In genomic region chr1:232276651-232277050, GRCh38 we compare ENCODE assay signal across 28 cellular contexts.
"Had no signal": no experiment of that assay in that cellular context is flagged by ENCODE, and none has a peak within 500 bp of the region (broad histone marks: within the 10 kb centered on the region; RNA-seq: fewer than 3 reads in every experiment).

No MANE protein-coding gene starts in this region.

- DNase-seq: activated B cell treated with CpG ODN at 0.5 μM for 24 hours; activated CD4-positive, alpha-beta T cell treated with anti-CD3 and anti-CD28 coated beads for 48 hours; activated CD4-positive, alpha-beta T cell treated with anti-CD3 and anti-CD28 coated beads, Interleukin-2, amount 50 U/mL, for 1 hour; activated CD4-positive, alpha-beta T cell treated with anti-CD3 and anti-CD28 coated beads, Interleukin-2, amount 50 U/mL, for 48 hours; activated CD8-positive, alpha-beta memory T cell treated with anti-CD3 and anti-CD28 coated beads for 24 hours; activated CD8-positive, alpha-beta T cell treated with anti-CD3 and anti-CD28 coated beads for 36 hours; activated gamma-delta T cell; activated naive CD4-positive, alpha-beta T cell; activated naive CD4-positive, alpha-beta T cell treated with anti-CD3 and anti-CD28 coated beads, Interleukin-2, amount 10 ng/mL, durations not matched to agents 7 days and 5 days; activated naive CD8-positive, alpha-beta T cell treated with anti-CD3 and anti-CD28 coated beads, Interleukin-2, amount 10 ng/mL, durations not matched to agents 7 days and 5 days; activated T-cell treated with anti-CD3 and anti-CD28 coated beads, Interleukin-2, amount 50 U/mL, for 4 hours; brain microvascular endothelial cell; cortex of kidney; effector memory CD8-positive, alpha-beta T cell; erythroblast; esophagus squamous epithelium; foreskin melanocyte; T-helper 1 cell; T-helper 17 cell; T1000; WERI-Rb-1 had no signal

- H3K27me3 ChIP-seq: brain microvascular endothelial cell, esophagus squamous epithelium, gastroesophageal sphincter had no signal

- H3K4me3 ChIP-seq: esophagus squamous epithelium, gastroesophageal sphincter had no signal

- H3K36me3 ChIP-seq: brain microvascular endothelial cell, esophagus squamous epithelium, gastroesophageal sphincter, WERI-Rb-1 had no signal

- H3K36me3 Mint-ChIP-seq: activated naive CD4-positive, alpha-beta T cell treated with anti-CD3 and anti-CD28 coated beads, Interleukin-2, amount 10 ng/mL, durations not matched to agents 7 days and 5 days; activated naive CD4-positive, alpha-beta T cell treated with anti-CD3 and anti-CD28 coated beads, Interleukin-2, amount 50 U/mL, for 72 hours; activated naive CD8-positive, alpha-beta T cell treated with anti-CD3 and anti-CD28 coated beads, Interleukin-2, amount 10 ng/mL, durations not matched to agents 7 days and 5 days had no signal

- FAIRE-seq: astrocyte, bronchial epithelial cell, colon had no signal

- H3K27ac Mint-ChIP-seq: activated B cell treated with CpG ODN at 0.5 μM for 24 hours; activated CD8-positive, alpha-beta T cell treated with anti-CD3 and anti-CD28 coated beads for 36 hours; activated naive CD4-positive, alpha-beta T cell treated with anti-CD3 and anti-CD28 coated beads, Interleukin-2, amount 10 ng/mL, durations not matched to agents 7 days and 5 days; activated naive CD4-positive, alpha-beta T cell treated with anti-CD3 and anti-CD28 coated beads, Interleukin-2, amount 50 U/mL, for 72 hours; activated naive CD8-positive, alpha-beta T cell treated with anti-CD3 and anti-CD28 coated beads, Interleukin-2, amount 10 ng/mL, durations not matched to agents 7 days and 5 days; effector memory CD8-positive, alpha-beta T cell; T-helper 17 cell; T-helper 2 cell treated with Interferon-gamma antibody and Interleukin-4, amounts not matched to agents 5 μg/mL and 100 μg/mL, for 36 hours had no signal

- H3K9me3 Mint-ChIP-seq: activated B cell treated with CpG ODN at 0.5 μM for 24 hours; activated CD8-positive, alpha-beta T cell treated with anti-CD3 and anti-CD28 coated beads for 36 hours; activated naive CD4-positive, alpha-beta T cell treated with anti-CD3 and anti-CD28 coated beads, Interleukin-2, amount 10 ng/mL, durations not matched to agents 7 days and 5 days; activated naive CD4-positive, alpha-beta T cell treated with anti-CD3 and anti-CD28 coated beads, Interleukin-2, amount 50 U/mL, for 72 hours; activated naive CD8-positive, alpha-beta T cell treated with anti-CD3 and anti-CD28 coated beads, Interleukin-2, amount 10 ng/mL, durations not matched to agents 7 days and 5 days; activated T-cell treated with anti-CD3 and anti-CD28 coated beads, Interleukin-2, amount 50 U/mL, for 4 hours; effector memory CD8-positive, alpha-beta T cell; T-helper 2 cell treated with Interferon-gamma antibody and Interleukin-4, amounts not matched to agents 5 μg/mL and 100 μg/mL, for 36 hours had no signal

- ATAC-seq: activated CD4-positive, CD25-positive, alpha-beta regulatory T cell treated with anti-CD3 and anti-CD28 coated beads, Interleukin-2, amount 50 U/mL, for 24 hours; activated CD8-positive, alpha-beta T cell treated with anti-CD3 and anti-CD28 coated beads for 36 hours; activated naive CD4-positive, alpha-beta T cell treated with anti-CD3 and anti-CD28 coated beads, Interleukin-2, amount 50 U/mL, for 72 hours; activated T-cell treated with anti-CD3 and anti-CD28 coated beads, Interleukin-2, amount 50 U/mL, for 4 hours; effector memory CD8-positive, alpha-beta T cell; gastroesophageal sphincter; T-helper 17 cell had no signal

- H3K4me1 Mint-ChIP-seq: activated B cell treated with CpG ODN at 0.5 μM for 24 hours; activated naive CD4-positive, alpha-beta T cell treated with anti-CD3 and anti-CD28 coated beads, Interleukin-2, amount 10 ng/mL, durations not matched to agents 7 days and 5 days; activated naive CD8-positive, alpha-beta T cell treated with anti-CD3 and anti-CD28 coated beads, Interleukin-2, amount 10 ng/mL, durations not matched to agents 7 days and 5 days had no signal

- H3K27ac ChIP-seq: brain microvascular endothelial cell, esophagus squamous epithelium, gastroesophageal sphincter, WERI-Rb-1 had no signal

- H3K9me3 ChIP-seq: esophagus squamous epithelium, gastroesophageal sphincter had no signal

- H3K4me3 Mint-ChIP-seq: activated B cell treated with CpG ODN at 0.5 μM for 24 hours; activated CD8-positive, alpha-beta T cell treated with anti-CD3 and anti-CD28 coated beads for 36 hours; activated naive CD4-positive, alpha-beta T cell treated with anti-CD3 and anti-CD28 coated beads, Interleukin-2, amount 10 ng/mL, durations not matched to agents 7 days and 5 days; activated naive CD8-positive, alpha-beta T cell treated with anti-CD3 and anti-CD28 coated beads, Interleukin-2, amount 10 ng/mL, durations not matched to agents 7 days and 5 days; activated T-cell treated with anti-CD3 and anti-CD28 coated beads, Interleukin-2, amount 50 U/mL, for 4 hours; effector memory CD8-positive, alpha-beta T cell; T-helper 17 cell; T-helper 2 cell treated with Interferon-gamma antibody and Interleukin-4, amounts not matched to agents 5 μg/mL and 100 μg/mL, for 36 hours had no signal
